In genomic region chr11:115257286-115258077, GRCh38 we compare ENCODE assay signal across 20 cellular contexts.
DNase-seq lines count a peak whose midpoint lies in the region; ATAC-seq and TF ChIP-seq lines count a peak whose summit lies in the region.
"Had no signal": no experiment of that assay in that cellular context is flagged by ENCODE, and none has a peak within 500 bp of the region (broad histone marks: within the 10 kb centered on the region; RNA-seq: fewer than 3 reads in every experiment).

No MANE protein-coding gene starts in this region.

- peaks cover 0 to 8% (median 0%) of the 10 kb centered on the region in 3 donors for H3K27me3 Mint-ChIP-seq in immature natural killer cell (ENCODE audit: low read depth in 3 of 3)
- H3K27me3 Mint-ChIP-seq in Calu3 (ENCODE audit: unreplicated experiment): peaks cover 14% of the 10 kb centered on the region

- no peaks in the 10 kb centered on the region for H3K36me3 Mint-ChIP-seq in immature natural killer cell
- no peaks in the 10 kb centered on the region for H3K36me3 Mint-ChIP-seq in Calu3 (ENCODE audit: insufficient read depth, unreplicated experiment)
- H3K36me3 Mint-ChIP-seq: CD8-positive, alpha-beta T cell had no signal

- no TSS peak for BruUV-seq in Calu3 (replicated peaks; lab: Mats Ljungman, UMichigan)

- no peaks in the 10 kb centered on the region for H3K79me2 ChIP-seq in OCI-LY1 (ENCODE audit: insufficient read depth, low read length)

- H3K9me2 ChIP-seq in OCI-LY1 (ENCODE audit: low read depth, low read length): no peaks in the 10 kb centered on the region

- peak overlapping the region; percentile 93 for H3K27ac ChIP-seq in OCI-LY1 (ENCODE audit: low read depth, low read length, poor library complexity, severe bottlenecking)
- no peak overlapping the region for H3K27ac ChIP-seq in tibial artery
- H3K27ac ChIP-seq: body of pancreas, neutrophil, SJCRH30 had no signal

- ATAC-seq in HG03139 (IDR thresholded peaks at IDR 0.05; ENCODE audit: unreplicated experiment): no peak
- ATAC-seq: body of pancreas had no signal

- no peaks in the 10 kb centered on the region for H4K20me1 ChIP-seq in OCI-LY1 (ENCODE audit: insufficient read depth, low read length)

- DNase-seq in DMS153 treated with DMSO at 0.1 percent for 48 hours (lab: John Stamatoyannopoulos, UW; ENCODE audit: unreplicated experiment) (peak; percentile 7), NAMALWA (ENCODE audit: low spot score) (peak; percentile 9), immature natural killer cell (no peak), Calu3 (no peak), tibial artery (no peak)
- DNase-seq: activated CD4-positive, alpha-beta T cell treated with anti-CD3 and anti-CD28 coated beads, Interleukin-2, amount 50 U/mL, for 1 hour; activated CD8-positive, alpha-beta memory T cell treated with anti-CD3 and anti-CD28 coated beads, Interleukin-2, amount 50 U/mL, for 4 hours; body of pancreas; CD8-positive, alpha-beta T cell; HFFc6; NCI-H187; SJCRH30; stimulated activated CD4-positive, alpha-beta T cell treated with anti-CD3 and anti-CD28 coated beads, Interleukin-2, amount 100 ng/mL, for 24 hours; stimulated activated naive CD4-positive, alpha-beta T cell treated with Interleukin-2 at 50 U/mL for 16 hours; thyroid gland had no signal

- H3K9me3 ChIP-seq in OCI-LY1 (ENCODE audit: low read length): no peaks in the 10 kb centered on the region
- no peaks in the 10 kb centered on the region for H3K9me3 ChIP-seq in tibial artery
- H3K9me3 ChIP-seq: body of pancreas, mucosa of descending colon, neutrophil, SJCRH30, thyroid gland had no signal

- peaks cover 34 to 36% of the 10 kb centered on the region in 2 donors for H3K4me1 Mint-ChIP-seq in immature natural killer cell
- H3K4me1 Mint-ChIP-seq in Calu3 (ENCODE audit: low read depth, unreplicated experiment): no peaks in the 10 kb centered on the region

- peaks cover 50% of the 10 kb centered on the region for H3K4me1 ChIP-seq in OCI-LY1 (ENCODE audit: insufficient read depth, low read length, severe bottlenecking)
- H3K4me1 ChIP-seq in tibial artery: no peaks in the 10 kb centered on the region
- H3K4me1 ChIP-seq: body of pancreas, SJCRH30 had no signal

- no peak overlapping the region for H2AFZ ChIP-seq in OCI-LY1 (ENCODE audit: low read length)

- H3K36me3 ChIP-seq in OCI-LY1 (ENCODE audit: insufficient read depth, low read length) (no peaks in the 10 kb centered on the region), tibial artery (no peaks in the 10 kb centered on the region)
- H3K36me3 ChIP-seq: neutrophil, SJCRH30, thyroid gland had no signal

- no peaks in the 10 kb centered on the region for H3K27me3 ChIP-seq in OCI-LY1 (ENCODE audit: insufficient read depth, low read length)
- no peaks in the 10 kb centered on the region for H3K27me3 ChIP-seq in tibial artery
- H3K27me3 ChIP-seq: body of pancreas, neutrophil, SJCRH30, thyroid gland had no signal

- peak overlapping the region; percentile 64; the same call in 1 of the 2 replicates for H3K4me2 ChIP-seq in OCI-LY1 (ENCODE audit: low read length)

- H3K4me3 ChIP-seq in OCI-LY1 (ENCODE audit: low read depth, low read length, poor library complexity, severe bottlenecking) (no peak overlapping the region), tibial artery (no peak overlapping the region)
- H3K4me3 ChIP-seq: body of pancreas, mucosa of descending colon, SJCRH30, thyroid gland had no signal

- H3F3A ChIP-seq in OCI-LY1 (ENCODE audit: insufficient read depth, low read length): no peaks in the 10 kb centered on the region

- CTCF ChIA-PET in Calu3 (lab: Charles Lee): no interaction called here

- peaks cover 0 to 2% (median 0%) of the 10 kb centered on the region in 6 donors for H3K9me3 Mint-ChIP-seq in immature natural killer cell
- H3K9me3 Mint-ChIP-seq in Calu3 (ENCODE audit: low read depth, unreplicated experiment): no peaks in the 10 kb centered on the region
- H3K9me3 Mint-ChIP-seq: activated T-helper 2 cell treated with anti-CD3 and anti-CD28 coated beads, Interferon-gamma antibody, Interleukin-2, Interleukin-4, amounts not matched to agents 10 μg/mL and 5 μg/mL and 100 μg/mL, durations not matched to agents 14 hours and 24 hours and 36 hours; CD8-positive, alpha-beta T cell had no signal

- intact Hi-C loops in Calu3 (cut with micrococcal nuclease; ENCODE audit: unreplicated experiment) (no loop called here), tibial artery (cut with DNase I; ENCODE audit: low total_unique reads) (no loop called here)

- H3K27ac Mint-ChIP-seq in immature natural killer cell (peak overlapping the region; percentile 37 to 99 (median 86)), Calu3 (ENCODE audit: unreplicated experiment) (no peak overlapping the region)
- H3K27ac Mint-ChIP-seq: activated T-helper 2 cell treated with anti-CD3 and anti-CD28 coated beads, Interferon-gamma antibody, Interleukin-2, Interleukin-4, amounts not matched to agents 10 μg/mL and 5 μg/mL and 100 μg/mL, durations not matched to agents 14 hours and 24 hours and 36 hours; HFFc6 had no signal

- TF ChIP-seq CTCF in OCI-LY1 (IDR thresholded peaks at IDR 0.05; ENCODE audit: low read length) (no peak), Calu3 (IDR thresholded peaks at IDR 0.05; ENCODE audit: unreplicated experiment) (no peak), tibial artery (IDR thresholded peaks at IDR 0.05) (no peak)

- H3K4me3 Mint-ChIP-seq in immature natural killer cell: peak overlapping the region in 2 of 5 donors; percentile 8 to 36
- H3K4me3 Mint-ChIP-seq in Calu3 (ENCODE audit: low read depth, unreplicated experiment): no peak overlapping the region
- H3K4me3 Mint-ChIP-seq: HFFc6 had no signal

- peak overlapping the region; percentile 50 for H3K9ac ChIP-seq in OCI-LY1 (ENCODE audit: low read length)

Comparison
In these comparisons a context has a peak if more than half of its experiments do, and no peak if none do; other contexts are left out.
1. DNase-seq: peak in DMS153 treated with DMSO at 0.1 percent for 48 hours (single experiment) and NAMALWA (single experiment); none in immature natural killer cell (0 of 3), Calu3 (single experiment) and tibial artery (0 of 2).